In the genomic region with DNA sequence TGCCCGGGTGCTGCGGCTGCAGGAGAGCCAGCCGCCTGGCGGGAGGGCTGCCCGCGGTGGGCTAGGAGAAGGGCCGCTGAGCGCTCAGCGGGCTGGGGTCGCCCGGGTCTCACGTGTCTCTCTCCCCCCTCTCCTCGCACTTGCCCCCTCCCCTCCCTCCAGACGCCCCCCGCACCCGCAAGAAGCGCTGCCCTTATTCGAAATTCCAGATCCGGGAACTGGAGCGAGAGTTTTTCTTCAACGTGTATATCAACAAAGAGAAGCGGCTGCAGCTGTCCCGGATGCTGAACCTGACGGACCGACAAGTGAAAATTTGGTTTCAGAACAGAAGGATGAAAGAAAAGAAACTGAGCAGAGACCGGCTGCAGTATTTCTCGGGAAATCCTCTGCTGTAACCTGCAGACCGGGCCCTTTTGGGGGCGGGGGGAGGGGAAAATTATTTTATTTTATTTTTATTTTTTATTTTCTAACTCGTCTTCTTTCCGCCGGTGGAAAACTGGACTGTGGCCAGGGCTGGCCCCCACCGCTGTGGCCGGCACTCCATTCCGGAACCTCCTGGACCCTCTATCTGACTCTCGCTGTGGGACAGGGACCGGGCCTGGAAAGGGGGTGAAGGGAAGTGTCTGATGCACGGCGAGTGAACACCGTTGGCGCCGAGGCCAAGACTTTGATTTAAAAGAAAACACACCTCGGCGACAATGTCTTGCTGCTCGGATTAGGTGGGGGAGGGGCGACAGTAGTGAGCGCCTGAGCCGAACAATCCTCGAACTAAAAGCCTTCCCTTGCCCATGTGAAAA, we compare ENCODE assay signal across 10 cellular contexts. TPM values are rescaled to one million over a fixed set of nuclear protein-coding genes. Genes with fewer than 3 reads are reported as not detected.
DNase-seq lines count a peak whose midpoint lies in the region; ATAC-seq and TF ChIP-seq lines count a peak whose summit lies in the region.
"Had no signal": no experiment of that assay in that cellular context is flagged by ENCODE, and none has a peak within 500 bp of the region (broad histone marks: within the 10 kb centered on the region; RNA-seq: fewer than 3 reads in every experiment).

No MANE protein-coding gene starts in this region.

- peaks cover 0 to 40% (median 21%) of the 10 kb centered on the region in 4 donors for H3K4me1 ChIP-seq in tibial nerve

- no peak for TF ChIP-seq EP300 in tibial nerve (IDR thresholded peaks at IDR 0.05)

- no peak for DNase-seq in activated naive CD4-positive, alpha-beta T cell treated with anti-CD3 and anti-CD28 coated beads, Interleukin-2, amount 10 ng/mL, durations not matched to agents 7 days and 5 days
- DNase-seq in activated naive CD4-positive, alpha-beta T cell (lab: John Stamatoyannopoulos, UW) = no peak
- DNase-seq in WTC11 (ENCODE audit: low spot score) = no peak
- DNase-seq in kidney glomerular epithelial cell (lab: John Stamatoyannopoulos, UW) = peak; percentile 14
- DNase-seq in tibial nerve (ENCODE audit: low spot score in 2 of 2) = no peak
- DNase-seq in D341Med (ENCODE audit: low spot score) = no peak
- DNase-seq: DND-41 had no signal

- H3K4me3 ChIP-seq in tibial nerve = peak overlapping the region; percentile 25 to 49 (median 42)

- H3K27ac ChIP-seq in tibial nerve = peak overlapping the region in 1 of 4 donors; percentile 18

- POLR2A ChIA-PET in WTC11 (lab: Charles Lee) = no interaction called here

- ATAC-seq in WTC11 = no peak
- no peak for ATAC-seq in activated CD4-positive, CD25-positive, alpha-beta regulatory T cell treated with anti-CD3 and anti-CD28 coated beads, Interleukin-2, amount 50 U/mL, for 24 hours
- no peak for ATAC-seq in GM18505 (IDR thresholded peaks at IDR 0.05; ENCODE audit: unreplicated experiment)

- peak overlapping the region; percentile 70 for H3K27ac Mint-ChIP-seq in activated naive CD4-positive, alpha-beta T cell treated with anti-CD3 and anti-CD28 coated beads, Interleukin-2, amount 10 ng/mL, durations not matched to agents 7 days and 5 days
- H3K27ac Mint-ChIP-seq in WTC11 = no peak overlapping the region

- TF ChIP-seq POLR2A in tibial nerve (IDR thresholded peaks at IDR 0.05) (no peak), GM18505 (IDR thresholded peaks at IDR 0.05; ENCODE audit: borderline replicate concordance, extremely low read depth, insufficient read depth, insufficient read length) (no peak)

- H3K4me3 Mint-ChIP-seq in activated naive CD4-positive, alpha-beta T cell treated with anti-CD3 and anti-CD28 coated beads, Interleukin-2, amount 10 ng/mL, durations not matched to agents 7 days and 5 days = peak overlapping the region; percentile 51
- H3K4me3 Mint-ChIP-seq in WTC11 = peak overlapping the region; percentile 58

- no peak for TF ChIP-seq CTCF in WTC11 (IDR thresholded peaks at IDR 0.05)
- TF ChIP-seq CTCF in tibial nerve (IDR thresholded peaks at IDR 0.05) = no peak

- H3K27me3 Mint-ChIP-seq in activated naive CD4-positive, alpha-beta T cell treated with anti-CD3 and anti-CD28 coated beads, Interleukin-2, amount 10 ng/mL, durations not matched to agents 7 days and 5 days = peaks cover 100% of the 10 kb centered on the region
- peaks cover 100% of the 10 kb centered on the region for H3K27me3 Mint-ChIP-seq in WTC11 (ENCODE audit: low read depth)

- H3K4me1 Mint-ChIP-seq in activated naive CD4-positive, alpha-beta T cell treated with anti-CD3 and anti-CD28 coated beads, Interleukin-2, amount 10 ng/mL, durations not matched to agents 7 days and 5 days = peaks cover 21% of the 10 kb centered on the region
- peaks cover 23% of the 10 kb centered on the region for H3K4me1 Mint-ChIP-seq in WTC11

- 11 to 13% methylated on average over 38 to 40 of the region's 49 CpGs for WGBS in tibial nerve, 2 donors

- H3K36me3 Mint-ChIP-seq in activated naive CD4-positive, alpha-beta T cell treated with anti-CD3 and anti-CD28 coated beads, Interleukin-2, amount 10 ng/mL, durations not matched to agents 7 days and 5 days = peaks cover 8% of the 10 kb centered on the region
- H3K36me3 Mint-ChIP-seq in WTC11 = no peaks in the 10 kb centered on the region

- peaks cover 0 to 99% of the 10 kb centered on the region in 2 donors for H3K27me3 ChIP-seq in tibial nerve

- CTCF ChIA-PET in activated naive CD4-positive, alpha-beta T cell treated with anti-CD3 and anti-CD28 coated beads, Interleukin-2, amount 10 ng/mL, durations not matched to agents 7 days and 5 days (lab: Charles Lee) = interaction anchor here (1.8 kb wide), 1 partner anchor 57 kb away, joined by 4 read pairs; a partner anchor contains a TSS
- CTCF ChIA-PET in WTC11 (lab: Charles Lee) = interaction anchor here (1.0 kb wide), 1 partner anchor 22 kb away, joined by 3 read pairs; no protein-coding TSS in a partner anchor

- H3K9me3 ChIP-seq in tibial nerve = no peaks in the 10 kb centered on the region

- peaks cover 2% of the 10 kb centered on the region for H3K9me3 Mint-ChIP-seq in activated naive CD4-positive, alpha-beta T cell treated with anti-CD3 and anti-CD28 coated beads, Interleukin-2, amount 10 ng/mL, durations not matched to agents 7 days and 5 days
- no peaks in the 10 kb centered on the region for H3K9me3 Mint-ChIP-seq in WTC11

- no peaks in the 10 kb centered on the region for H3K36me3 ChIP-seq in tibial nerve

TF ChIP-seq in WTC11, 78 proteins besides CTCF, POLR2A, EP300 and RAD21:
- TF ChIP-seq, protein P1, sequence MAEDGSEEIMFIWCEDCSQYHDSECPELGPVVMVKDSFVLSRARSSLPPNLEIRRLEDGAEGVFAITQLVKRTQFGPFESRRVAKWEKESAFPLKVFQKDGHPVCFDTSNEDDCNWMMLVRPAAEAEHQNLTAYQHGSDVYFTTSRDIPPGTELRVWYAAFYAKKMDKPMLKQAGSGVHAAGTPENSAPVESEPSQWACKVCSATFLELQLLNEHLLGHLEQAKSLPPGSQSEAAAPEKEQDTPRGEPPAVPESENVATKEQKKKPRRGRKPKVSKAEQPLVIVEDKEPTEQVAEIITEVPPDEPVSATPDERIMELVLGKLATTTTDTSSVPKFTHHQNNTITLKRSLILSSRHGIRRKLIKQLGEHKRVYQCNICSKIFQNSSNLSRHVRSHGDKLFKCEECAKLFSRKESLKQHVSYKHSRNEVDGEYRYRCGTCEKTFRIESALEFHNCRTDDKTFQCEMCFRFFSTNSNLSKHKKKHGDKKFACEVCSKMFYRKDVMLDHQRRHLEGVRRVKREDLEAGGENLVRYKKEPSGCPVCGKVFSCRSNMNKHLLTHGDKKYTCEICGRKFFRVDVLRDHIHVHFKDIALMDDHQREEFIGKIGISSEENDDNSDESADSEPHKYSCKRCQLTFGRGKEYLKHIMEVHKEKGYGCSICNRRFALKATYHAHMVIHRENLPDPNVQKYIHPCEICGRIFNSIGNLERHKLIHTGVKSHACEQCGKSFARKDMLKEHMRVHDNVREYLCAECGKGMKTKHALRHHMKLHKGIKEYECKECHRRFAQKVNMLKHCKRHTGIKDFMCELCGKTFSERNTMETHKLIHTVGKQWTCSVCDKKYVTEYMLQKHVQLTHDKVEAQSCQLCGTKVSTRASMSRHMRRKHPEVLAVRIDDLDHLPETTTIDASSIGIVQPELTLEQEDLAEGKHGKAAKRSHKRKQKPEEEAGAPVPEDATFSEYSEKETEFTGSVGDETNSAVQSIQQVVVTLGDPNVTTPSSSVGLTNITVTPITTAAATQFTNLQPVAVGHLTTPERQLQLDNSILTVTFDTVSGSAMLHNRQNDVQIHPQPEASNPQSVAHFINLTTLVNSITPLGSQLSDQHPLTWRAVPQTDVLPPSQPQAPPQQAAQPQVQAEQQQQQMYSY (CRISPR knock-in tag; IDR thresholded peaks at IDR 0.05) = 0 out of 2 replicates have a peak, but pooled peaks have one; percentile 13
- TF ChIP-seq NFATC4 (CRISPR knock-in tag; IDR thresholded peaks at IDR 0.05) = no peak
TF ChIP-seq in WTC11: peak in this region for 1.

RNA-seq across cellular contexts. Expression of a gene that starts 0.5 kb away (rescaled TPM):
- total RNA-seq in WTC11 (2021) (not detected in 3 replicates), tibial nerve (under 1 TPM in 3 of 4 donors, not detected in 1; 0.20 to 0.42 (median 0.30) TPM)

RNA-seq across cellular contexts. Expression of a gene that starts 2.3 kb away (rescaled TPM):
- not detected in 3 replicates for total RNA-seq in WTC11 (2021)
- total RNA-seq in tibial nerve = under 1 TPM in 3 of 4 donors, not detected in 1; 0.20 to 0.63 (median 0.60) TPM
- total RNA-seq: HT-29 had no signal

RNA-seq across cellular contexts. Expression of a gene that starts 9.7 kb away (rescaled TPM):
- total RNA-seq in WTC11 (2021) (0.09 TPM in 1 of 3 replicates, not detected in the others), tibial nerve (1 to 10 TPM; 1.7 to 6.1 (median 2.5) TPM)
- total RNA-seq: HT-29 had no signal

RNA-seq across cellular contexts. Expression of a gene that starts 20.5 kb away (rescaled TPM):
- total RNA-seq in WTC11 (2021) (not detected in 3 replicates), tibial nerve (1 to 10 TPM in 1 of 4 donors, under 1 TPM in 1, not detected in 2; 0.22 to 1.4 TPM)

RNA-seq across cellular contexts. Expression of a gene that starts 24.7 kb away (rescaled TPM):
- total RNA-seq in WTC11 (2021) (not detected in 3 replicates), tibial nerve (10 to 100 TPM in 1 of 4 donors, 1 to 10 TPM in 3; 4.4 to 10.5 (median 7.9) TPM)
